In the genomic region with DNA sequence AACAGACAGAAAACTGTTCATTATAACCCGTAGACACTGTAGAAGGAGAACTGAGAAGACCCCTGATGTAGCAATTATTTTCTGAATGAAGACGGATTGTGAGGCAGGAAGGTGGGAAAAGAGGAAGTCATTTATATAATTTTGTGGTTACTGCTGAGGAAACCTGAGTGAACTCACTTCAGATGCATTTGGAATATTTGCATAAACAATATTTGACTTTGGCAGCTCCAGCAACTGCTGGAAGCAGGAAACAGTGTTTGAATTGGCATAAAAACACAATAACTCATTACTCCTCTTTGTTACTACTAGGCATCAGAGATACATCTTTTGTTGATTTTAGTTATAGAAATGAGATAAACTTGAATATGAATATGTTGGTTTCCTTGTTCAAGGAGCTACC, we compare ENCODE assay signal across 7 cellular contexts.
DNase-seq lines count a peak whose midpoint lies in the region; ATAC-seq, FAIRE-seq and TF ChIP-seq lines count a peak whose summit lies in the region.
"Not testable (repeated sequence)": the region's sequence is repeated elsewhere in the genome, so short reads cannot be mapped to it uniquely, and the experiment has no call there.

No MANE protein-coding gene starts in this region.

- not testable (repeated sequence) for TF ChIP-seq CTCF in AG10803 (conservative IDR thresholded peaks at IDR 0.05; ENCODE audit: low read length); IMR-90 (conservative IDR thresholded peaks at IDR 0.05; ENCODE audit: low read depth, low read length); astrocyte (IDR thresholded peaks at IDR 0.05; ENCODE audit: insufficient read depth, low read depth, low read length)

- not testable (repeated sequence) for H3K4me3 Mint-ChIP-seq in astrocyte (ENCODE audit: unreplicated experiment)

- not testable (repeated sequence) for H2BK20ac ChIP-seq in IMR-90 (ENCODE audit: low read depth, low read length)

- peak; percentile 12 for DNase-seq in AG10803 (ENCODE audit: low read depth)
- DNase-seq in EH (ENCODE audit: low read depth), result peak; percentile 24
- peak; percentile 8 for DNase-seq in IMR-90
- DNase-seq in NAMALWA (ENCODE audit: low spot score), result peak; percentile 77
- DNase-seq in astrocyte (ENCODE audit: low read depth), result peak; percentile 38
- DNase-seq in dermis blood vessel endothelial cell, result peak; percentile 22
- peak; percentile 19 to 71 for DNase-seq in lung microvascular endothelial cell (ENCODE audit: low read depth in 2 of 2)

- not testable (repeated sequence) for H4K8ac ChIP-seq in IMR-90 (ENCODE audit: low read depth in 2 of 2, low read length in 2 of 2)

- not testable (repeated sequence) for H3K4me1 ChIP-seq in IMR-90 (ENCODE audit: control insufficient read depth, insufficient read depth, low read length); astrocyte (ENCODE audit: insufficient read depth, low read length)

- H3K79me2 ChIP-seq in astrocyte (ENCODE audit: insufficient read depth, low read length), result not testable (repeated sequence)

- not testable (repeated sequence) for H3K4me2 ChIP-seq in IMR-90 (ENCODE audit: low read depth, low read length)
- peak overlapping the region; percentile 13 for H3K4me2 ChIP-seq in astrocyte (ENCODE audit: low read length)

- intact Hi-C loops in IMR-90 (cut with micrococcal nuclease), result not testable (repeated sequence)

- not testable (repeated sequence) for H3K27ac Mint-ChIP-seq in astrocyte (ENCODE audit: unreplicated experiment)

- not testable (repeated sequence) for H4K5ac ChIP-seq in IMR-90 (ENCODE audit: low read depth, low read length)

- H4K20me1 ChIP-seq in IMR-90 (ENCODE audit: insufficient read depth, low read length); astrocyte (ENCODE audit: insufficient read depth, low read length): not testable (repeated sequence)

- not testable (repeated sequence) for H3K9ac ChIP-seq in IMR-90 (ENCODE audit: low read depth, low read length); astrocyte (ENCODE audit: low read length)

- not testable (repeated sequence) for H4K91ac ChIP-seq in IMR-90 (ENCODE audit: insufficient read depth, low read depth, low read length)

- not testable (repeated sequence) for TF ChIP-seq RAD21 in IMR-90 (IDR thresholded peaks at IDR 0.05; ENCODE audit: low read length)

- not testable (repeated sequence) for H3K18ac ChIP-seq in IMR-90 (ENCODE audit: low read depth, low read length)

- not testable (repeated sequence) for H3K23ac ChIP-seq in IMR-90 (ENCODE audit: low read depth, low read length)

- not testable (repeated sequence) for H2AK9ac ChIP-seq in IMR-90 (replicated peaks; ENCODE audit: low read depth, low read length, poor library complexity)

- H3K14ac ChIP-seq in IMR-90 (replicated peaks; ENCODE audit: low read depth, low read length), result not testable (repeated sequence)

- H3K9me3 Mint-ChIP-seq in astrocyte (ENCODE audit: unreplicated experiment), result not testable (repeated sequence)

- no CpG with 5 or more reads among the region's 2 CpGs for whole genome bisulfite sequencing in IMR-90 (ENCODE audit: extremely low coverage in 2 of 2, insufficient read length in 1 of 2), 2 experiments

- not testable (repeated sequence) for H2AK5ac ChIP-seq in IMR-90 (ENCODE audit: low read depth, low read length)

- H3K4me1 Mint-ChIP-seq in astrocyte (ENCODE audit: low read depth, unreplicated experiment), result not testable (repeated sequence)

- H3K36me3 Mint-ChIP-seq in astrocyte (ENCODE audit: low read depth, unreplicated experiment), result not testable (repeated sequence)

- H2BK5ac ChIP-seq in IMR-90 (ENCODE audit: low read depth, low read length, poor library complexity, severe bottlenecking), result not testable (repeated sequence)

- H3K9me3 ChIP-seq in IMR-90 (ENCODE audit: control insufficient read depth, insufficient read depth, low read length); astrocyte (ENCODE audit: insufficient read depth, low read depth, low read length): not testable (repeated sequence)

- H2BK15ac ChIP-seq in IMR-90 (ENCODE audit: low read depth, low read length), result not testable (repeated sequence)

- not testable (repeated sequence) for BruUV-seq in IMR-90 (replicated peaks; lab: Mats Ljungman, UMichigan)

- not testable (repeated sequence) for H3K4ac ChIP-seq in IMR-90 (ENCODE audit: low read depth, low read length)

- CTCF ChIA-PET in IMR-90 (lab: Yijun Ruan, JAX), result not testable (repeated sequence)

- TF ChIP-seq POLR2A in IMR-90 (IDR thresholded peaks at IDR 0.05; ENCODE audit: low read depth, low read length), result not testable (repeated sequence)

- dilution Hi-C loops in IMR-90 (cut with HindIII; ENCODE audit: low sequenced_read_pairs, unreplicated experiment), result not testable (repeated sequence)

- H3K27me3 Mint-ChIP-seq in astrocyte (ENCODE audit: low read depth, unreplicated experiment), result not testable (repeated sequence)

- not testable (repeated sequence) for H3K4me3 ChIP-seq in AG10803 (ENCODE audit: low read length); IMR-90 (ENCODE audit: insufficient read depth, low read depth, low read length); astrocyte (ENCODE audit: insufficient read depth, low read depth, low read length)

- H2AFZ ChIP-seq in IMR-90 (replicated peaks; ENCODE audit: low read length, poor library complexity); astrocyte (ENCODE audit: low read depth, low read length): not testable (repeated sequence)

- in situ Hi-C loops in IMR-90 (cut with MboI; ENCODE audit: low sequenced_read_pairs), result not testable (repeated sequence)

- not testable (repeated sequence) for H3K9me1 ChIP-seq in IMR-90 (ENCODE audit: insufficient read depth, low read length)

- not testable (repeated sequence) for FAIRE-seq in astrocyte (lab: Jason Lieb, UNC)

- H3K79me1 ChIP-seq in IMR-90 (ENCODE audit: low read depth in 1 of 2, low read length in 2 of 2), result not testable (repeated sequence)

- not testable (repeated sequence) for H3K27me3 ChIP-seq in IMR-90 (ENCODE audit: control insufficient read depth, insufficient read depth, low read length); astrocyte (ENCODE audit: insufficient read depth, low read length)

- H3K56ac ChIP-seq in IMR-90 (ENCODE audit: extremely low read depth, insufficient read depth, low read length), result not testable (repeated sequence)

- not testable (repeated sequence) for H2BK120ac ChIP-seq in IMR-90 (ENCODE audit: low read depth, low read length)

- POLR2A ChIA-PET in IMR-90 (lab: Charles Lee; ENCODE audit: unreplicated experiment), result not testable (repeated sequence)

- H3K36me3 ChIP-seq in IMR-90 (ENCODE audit: control insufficient read depth, insufficient read depth, low read length); astrocyte (ENCODE audit: insufficient read depth, low read length): not testable (repeated sequence)

- ATAC-seq in IMR-90 (ENCODE audit: low read depth), result not testable (repeated sequence)

- H3K27ac ChIP-seq in IMR-90 (ENCODE audit: insufficient read depth, low read length); astrocyte (ENCODE audit: low read depth, low read length): not testable (repeated sequence)

Comparison
In these comparisons a context has a peak if more than half of its experiments do, and no peak if none do; other contexts are left out.
1. DNase-seq: peak in every context shown above with its lines; median percentile 77 in NAMALWA; 45 in lung microvascular endothelial cell; 38 in astrocyte; 24 in EH; 22 in dermis blood vessel endothelial cell; 12 in AG10803; 8 in IMR-90.